12 cellular contexts compared by ENCODE assay signal in genomic region chr9:78707080-78707479, GRCh38.
DNase-seq lines count a peak whose midpoint lies in the region; ATAC-seq and TF ChIP-seq lines count a peak whose summit lies in the region.
"Had no signal": no experiment of that assay in that cellular context is flagged by ENCODE, and none has a peak within 500 bp of the region (broad histone marks: within the 10 kb centered on the region; RNA-seq: fewer than 3 reads in every experiment).

No MANE protein-coding gene starts in this region.

- intact Hi-C loops in uterus (cut with DNase I; ENCODE audit: low total_unique reads): no loop called here

- WGBS in gastroesophageal sphincter (ENCODE audit: low coverage in 1 of 2), 2 donors: 83 to 85% methylated on average over 3 of the region's 3 CpGs

- TF ChIP-seq POLR2A in GM18505 (IDR thresholded peaks at IDR 0.05; ENCODE audit: borderline replicate concordance, extremely low read depth, insufficient read depth, insufficient read length): no peak
- TF ChIP-seq POLR2A in uterus (IDR thresholded peaks at IDR 0.05): no peak
- no peak for TF ChIP-seq POLR2A in gastroesophageal sphincter (IDR thresholded peaks at IDR 0.05)

- H3K27me3 ChIP-seq in SJSA1 (replicated peaks) (no peaks in the 10 kb centered on the region), uterus (no peaks in the 10 kb centered on the region), gastroesophageal sphincter (no peaks in the 10 kb centered on the region)

- TF ChIP-seq CTCF in uterus (IDR thresholded peaks at IDR 0.05) (no peak), gastroesophageal sphincter (IDR thresholded peaks at IDR 0.05) (no peak)

- DNase-seq in SJSA1 (ENCODE audit: low read depth in 1 of 2, low spot score in 2 of 2): no peak
- DNase-seq in uterus: no peak
- DNase-seq in NK-92 (lab: John Stamatoyannopoulos, UW; ENCODE audit: unreplicated experiment): no peak
- no peak for DNase-seq in medulla oblongata (ENCODE audit: extremely low spot score)
- DNase-seq: activated CD4-positive, alpha-beta T cell treated with anti-CD3 and anti-CD28 coated beads for 48 hours; activated naive CD8-positive, alpha-beta T cell treated with anti-CD3 and anti-CD28 coated beads, Interleukin-2, amount 10 ng/mL, durations not matched to agents 7 days and 5 days; naive thymus-derived CD8-positive, alpha-beta T cell; NCI-H187 treated with DMSO at 0.1 percent for 48 hours had no signal

- ATAC-seq in GM18505 (IDR thresholded peaks at IDR 0.05; ENCODE audit: unreplicated experiment) (peak; percentile 38), GM21447 (IDR thresholded peaks at IDR 0.05; ENCODE audit: unreplicated experiment) (peak; percentile 41), HG03095 (IDR thresholded peaks at IDR 0.05; ENCODE audit: unreplicated experiment) (peak; percentile 52), gastroesophageal sphincter (no peak)
- ATAC-seq: naive thymus-derived CD8-positive, alpha-beta T cell had no signal

- H3K36me3 ChIP-seq in SJSA1 (peaks cover 5% of the 10 kb centered on the region), uterus (no peaks in the 10 kb centered on the region), gastroesophageal sphincter (no peaks in the 10 kb centered on the region)

- H3K4me3 ChIP-seq in SJSA1: no peak overlapping the region
- no peak overlapping the region for H3K4me3 ChIP-seq in uterus
- no peak overlapping the region for H3K4me3 ChIP-seq in gastroesophageal sphincter

- TF ChIP-seq EP300 in gastroesophageal sphincter (IDR thresholded peaks at IDR 0.05): no peak

- H3K9me3 ChIP-seq in SJSA1 (replicated peaks) (peaks cover 6% of the 10 kb centered on the region; the same call in 1 of the 2 replicates), uterus (no peaks in the 10 kb centered on the region), gastroesophageal sphincter (no peaks in the 10 kb centered on the region)

- H3K4me1 ChIP-seq in SJSA1 (replicated peaks): peaks cover 34% of the 10 kb centered on the region
- no peaks in the 10 kb centered on the region for H3K4me1 ChIP-seq in uterus
- no peaks in the 10 kb centered on the region for H3K4me1 ChIP-seq in gastroesophageal sphincter

- H3K27ac ChIP-seq in SJSA1: peak overlapping the region; percentile 97
- no peak overlapping the region for H3K27ac ChIP-seq in uterus
- H3K27ac ChIP-seq in gastroesophageal sphincter: no peak overlapping the region
